ENCODE assay signal across 11 cellular contexts in genomic region chr19:36526581-36526980, GRCh38. TPM values are rescaled to one million over a fixed set of nuclear protein-coding genes. Genes with fewer than 3 reads are reported as not detected.
DNase-seq lines count a peak whose midpoint lies in the region; ATAC-seq and TF ChIP-seq lines count a peak whose summit lies in the region.
"Had no signal": no experiment of that assay in that cellular context is flagged by ENCODE, and none has a peak within 500 bp of the region (broad histone marks: within the 10 kb centered on the region; RNA-seq: fewer than 3 reads in every experiment).

No MANE protein-coding gene starts in this region.

- H3K9me3 ChIP-seq in skeletal muscle satellite cell (replicated peaks; ENCODE audit: low read length): peaks cover 6% of the 10 kb centered on the region

- H3K36me3 ChIP-seq in skeletal muscle satellite cell (ENCODE audit: insufficient read depth, low read length): peaks cover 22% of the 10 kb centered on the region

- H3K27me3 Mint-ChIP-seq in activated T-cell treated with anti-CD3 and anti-CD28 coated beads, Interleukin-2, amount 50 U/mL, for 24 hours: no peaks in the 10 kb centered on the region
- no peaks in the 10 kb centered on the region; the same call in 1 of the 2 replicates for H3K27me3 Mint-ChIP-seq in WTC11 (ENCODE audit: low read depth)

- CTCF ChIA-PET in WTC11 (lab: Charles Lee): no interaction called here

- ATAC-seq in WTC11 (no peak), foreskin keratinocyte (no peak), GM21619 (IDR thresholded peaks at IDR 0.05; ENCODE audit: unreplicated experiment) (no peak)

- peak overlapping the region; percentile 93 for H3K4me3 Mint-ChIP-seq in activated T-cell treated with anti-CD3 and anti-CD28 coated beads, Interleukin-2, amount 50 U/mL, for 24 hours
- H3K4me3 Mint-ChIP-seq in WTC11: peak overlapping the region; percentile 99

- H3K4me1 ChIP-seq in foreskin keratinocyte: peaks cover 8% of the 10 kb centered on the region
- H3K4me1 ChIP-seq in skeletal muscle satellite cell (ENCODE audit: control insufficient read depth, insufficient read depth, low read length): peaks cover 5% of the 10 kb centered on the region

- peak overlapping the region; percentile 91 for H3K27ac ChIP-seq in foreskin keratinocyte
- H3K27ac ChIP-seq: esophagus muscularis mucosa had no signal

- no peak for DNase-seq in activated T-cell treated with anti-CD3 and anti-CD28 coated beads, Interleukin-2, amount 50 U/mL, for 24 hours
- no peak for DNase-seq in activated T-cell treated with anti-CD3 and anti-CD28 coated beads, Interleukin-2, amount 50 U/mL, for 48 hours
- no peak for DNase-seq in WTC11 (ENCODE audit: low spot score)
- DNase-seq in foreskin keratinocyte: peak in 1 of 2 donors; percentile 30
- DNase-seq in NCI-H2227 (lab: John Stamatoyannopoulos, UW; ENCODE audit: unreplicated experiment): no peak
- no peak for DNase-seq in stimulated activated CD4-positive, alpha-beta T cell treated with anti-CD3 and anti-CD28 coated beads, Interleukin-2, amount 100 ng/mL, for 24 hours
- DNase-seq: activated CD8-positive, alpha-beta memory T cell treated with anti-CD3 and anti-CD28 coated beads, Interleukin-2, amount 50 U/mL, for 48 hours; stimulated activated CD4-positive, alpha-beta T cell treated with anti-CD3 and anti-CD28 coated beads, Interleukin-4, amount 100 ng/mL, for 1 hour had no signal

- H3K27ac Mint-ChIP-seq in activated T-cell treated with anti-CD3 and anti-CD28 coated beads, Interleukin-2, amount 50 U/mL, for 24 hours: no peak overlapping the region
- no peak overlapping the region for H3K27ac Mint-ChIP-seq in WTC11

- peaks cover 26% of the 10 kb centered on the region for H3K4me1 Mint-ChIP-seq in activated T-cell treated with anti-CD3 and anti-CD28 coated beads, Interleukin-2, amount 50 U/mL, for 24 hours (ENCODE audit: low read depth)
- H3K4me1 Mint-ChIP-seq in WTC11: peaks cover 13% of the 10 kb centered on the region

- peaks cover 46% of the 10 kb centered on the region for H3K9me3 Mint-ChIP-seq in activated T-cell treated with anti-CD3 and anti-CD28 coated beads, Interleukin-2, amount 50 U/mL, for 24 hours
- H3K9me3 Mint-ChIP-seq in WTC11: peaks cover 7% of the 10 kb centered on the region

- H3K4me2 ChIP-seq in skeletal muscle satellite cell (ENCODE audit: low read length): peak overlapping the region; percentile 90

- H3K4me3 ChIP-seq in skeletal muscle satellite cell (ENCODE audit: low read length): peak overlapping the region; percentile 88

- H3K27me3 ChIP-seq in foreskin keratinocyte (no peaks in the 10 kb centered on the region), skeletal muscle satellite cell (ENCODE audit: control insufficient read depth, insufficient read depth, low read length) (no peaks in the 10 kb centered on the region)
- H3K27me3 ChIP-seq: esophagus muscularis mucosa had no signal

- H3K36me3 Mint-ChIP-seq in activated T-cell treated with anti-CD3 and anti-CD28 coated beads, Interleukin-2, amount 50 U/mL, for 24 hours (ENCODE audit: low read depth): peaks cover 86% of the 10 kb centered on the region
- H3K36me3 Mint-ChIP-seq in WTC11: peaks cover 33% of the 10 kb centered on the region

- POLR2A ChIA-PET in WTC11 (lab: Charles Lee): interaction anchor here (1.4 kb wide), 1 partner anchor 37 kb away, joined by 4 read pairs; the partner anchor contains the start of gene ZNF566

- peak overlapping the region; percentile 93 for H3K9ac ChIP-seq in skeletal muscle satellite cell (ENCODE audit: low read depth, low read length)

- TF ChIP-seq CTCF in WTC11 (IDR thresholded peaks at IDR 0.05) (no peak), foreskin keratinocyte (conservative IDR thresholded peaks at IDR 0.05) (no peak)

TF ChIP-seq in WTC11, 78 proteins besides CTCF, POLR2A, EP300 and RAD21 (continues in another document):
- TF ChIP-seq ZNF219 (CRISPR knock-in tag; IDR thresholded peaks at IDR 0.05; ENCODE audit: borderline replicate concordance): no peak
- no peak for TF ChIP-seq SOX15 (CRISPR knock-in tag; IDR thresholded peaks at IDR 0.05)
- no peak for TF ChIP-seq MLX (CRISPR knock-in tag; IDR thresholded peaks at IDR 0.05)
- TF ChIP-seq NR1H2 (CRISPR knock-in tag; IDR thresholded peaks at IDR 0.05): no peak
- no peak for TF ChIP-seq PRDM15 (CRISPR knock-in tag; IDR thresholded peaks at IDR 0.05)
- TF ChIP-seq, protein P1, sequence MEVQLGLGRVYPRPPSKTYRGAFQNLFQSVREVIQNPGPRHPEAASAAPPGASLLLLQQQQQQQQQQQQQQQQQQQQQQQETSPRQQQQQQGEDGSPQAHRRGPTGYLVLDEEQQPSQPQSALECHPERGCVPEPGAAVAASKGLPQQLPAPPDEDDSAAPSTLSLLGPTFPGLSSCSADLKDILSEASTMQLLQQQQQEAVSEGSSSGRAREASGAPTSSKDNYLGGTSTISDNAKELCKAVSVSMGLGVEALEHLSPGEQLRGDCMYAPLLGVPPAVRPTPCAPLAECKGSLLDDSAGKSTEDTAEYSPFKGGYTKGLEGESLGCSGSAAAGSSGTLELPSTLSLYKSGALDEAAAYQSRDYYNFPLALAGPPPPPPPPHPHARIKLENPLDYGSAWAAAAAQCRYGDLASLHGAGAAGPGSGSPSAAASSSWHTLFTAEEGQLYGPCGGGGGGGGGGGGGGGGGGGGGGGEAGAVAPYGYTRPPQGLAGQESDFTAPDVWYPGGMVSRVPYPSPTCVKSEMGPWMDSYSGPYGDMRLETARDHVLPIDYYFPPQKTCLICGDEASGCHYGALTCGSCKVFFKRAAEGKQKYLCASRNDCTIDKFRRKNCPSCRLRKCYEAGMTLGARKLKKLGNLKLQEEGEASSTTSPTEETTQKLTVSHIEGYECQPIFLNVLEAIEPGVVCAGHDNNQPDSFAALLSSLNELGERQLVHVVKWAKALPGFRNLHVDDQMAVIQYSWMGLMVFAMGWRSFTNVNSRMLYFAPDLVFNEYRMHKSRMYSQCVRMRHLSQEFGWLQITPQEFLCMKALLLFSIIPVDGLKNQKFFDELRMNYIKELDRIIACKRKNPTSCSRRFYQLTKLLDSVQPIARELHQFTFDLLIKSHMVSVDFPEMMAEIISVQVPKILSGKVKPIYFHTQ (CRISPR knock-in tag; IDR thresholded peaks at IDR 0.05): no peak
- no peak for TF ChIP-seq JUN (CRISPR knock-in tag; IDR thresholded peaks at IDR 0.05)
- TF ChIP-seq TP53 (CRISPR knock-in tag; IDR thresholded peaks at IDR 0.05): no peak
- TF ChIP-seq SMAD4 (CRISPR knock-in tag; IDR thresholded peaks at IDR 0.05): no peak
- TF ChIP-seq TCF7 (CRISPR knock-in tag; IDR thresholded peaks at IDR 0.05; ENCODE audit: low read depth): no peak
- no peak for TF ChIP-seq PREB (CRISPR knock-in tag; IDR thresholded peaks at IDR 0.05; ENCODE audit: borderline replicate concordance)
- TF ChIP-seq ZNF396 (CRISPR knock-in tag; IDR thresholded peaks at IDR 0.05; ENCODE audit: borderline replicate concordance): no peak
- no peak for TF ChIP-seq MXD4 (CRISPR knock-in tag; IDR thresholded peaks at IDR 0.05; ENCODE audit: borderline replicate concordance)

RNA-seq across cellular contexts. Expression of gene ZNF260, which starts 1.5 kb away (rescaled TPM):
- total RNA-seq in WTC11 (2021) (24.1 to 29.0 TPM (median 25.3 TPM) in 3 replicates), foreskin keratinocyte (14.4 and 15.5 TPM in 2 replicates)
- polyA plus RNA-seq in foreskin keratinocyte: 2.4 and 2.5 TPM in 2 replicates
- total RNA-seq in skeletal muscle satellite cell (2012; rRNA removed): 9.8 and 14.2 TPM in 2 replicates

RNA-seq across cellular contexts. Expression of gene ZNF566, which starts 37.2 kb away (rescaled TPM):
- total RNA-seq in WTC11 (2021): 10.5 to 13.7 TPM (median 12.9 TPM) in 3 replicates
- total RNA-seq in foreskin keratinocyte: 4.1 and 4.6 TPM in 2 replicates
- polyA plus RNA-seq in foreskin keratinocyte: 1.3 and 1.8 TPM in 2 replicates
- total RNA-seq in skeletal muscle satellite cell (2012; rRNA removed): 3.5 and 9.1 TPM in 2 replicates

RNA-seq across cellular contexts. Expression of gene ZNF529, which starts 46.5 kb away (rescaled TPM):
- total RNA-seq in WTC11 (2021) (13.1 to 16.1 TPM (median 14.4 TPM) in 3 replicates), foreskin keratinocyte (5.8 and 5.9 TPM in 2 replicates)
- polyA plus RNA-seq in foreskin keratinocyte: 1.4 and 1.8 TPM in 2 replicates
- total RNA-seq in skeletal muscle satellite cell (2012; rRNA removed): 7.4 and 10.5 TPM in 2 replicates
